In genomic region chr5:125890387-125890955, GRCh38 we compare ENCODE assay signal across 20 cellular contexts.
A peak's percentile ranks its signal among the peaks of the same experiment; 100 is the strongest.
DNase-seq lines count a peak whose midpoint lies in the region; ATAC-seq, FAIRE-seq and TF ChIP-seq lines count a peak whose summit lies in the region.
"Had no signal": no experiment of that assay in that cellular context is flagged by ENCODE, and none has a peak within 500 bp of the region (broad histone marks: within the 10 kb centered on the region; RNA-seq: fewer than 3 reads in every experiment).

No MANE protein-coding gene starts in this region.

- no peaks in the 10 kb centered on the region for H3K36me3 ChIP-seq in bronchial epithelial cell (ENCODE audit: control insufficient read depth, insufficient read depth, low read length)
- H3K36me3 ChIP-seq in HAP-1 (replicated peaks): no peaks in the 10 kb centered on the region
- H3K36me3 ChIP-seq: Peyer's patch, SJCRH30 had no signal

- in situ Hi-C loops in HAP-1 (cut with MboI; ENCODE audit: low sequenced_read_pairs): no loop called here

- no peak for ATAC-seq in GM19397 (IDR thresholded peaks at IDR 0.05; ENCODE audit: unreplicated experiment)
- no peak for ATAC-seq in GM21737 (IDR thresholded peaks at IDR 0.05; ENCODE audit: unreplicated experiment)

- DNase-seq in EL: peak; percentile 4
- DNase-seq in NCI-H226: peak; percentile 94
- peak; percentile 70 for DNase-seq in bronchial epithelial cell (ENCODE audit: low read depth)
- peak; percentile 96 for DNase-seq in fibroblast of the aortic adventitia (ENCODE audit: low read depth)
- DNase-seq in HAP-1 (ENCODE audit: low spot score in 2 of 2): no peak
- no peak for DNase-seq in islet precursor cell
- DNase-seq: ACHN, AML-193, DMS 273 treated with DMSO at 0.1 percent for 48 hours, KG1, NCI-H1092, NCI-H146, NCI-H2081, NCI-H510A treated with DMSO at 0.1 percent for 48 hours, Peyer's patch, SJCRH30 had no signal

- H3K4me1 ChIP-seq in HAP-1: no peaks in the 10 kb centered on the region
- H3K4me1 ChIP-seq: Peyer's patch, SJCRH30 had no signal

- H3K9me3 ChIP-seq in HAP-1: no peaks in the 10 kb centered on the region
- H3K9me3 ChIP-seq: Peyer's patch, SJCRH30 had no signal

- H3K4me3 ChIP-seq in bronchial epithelial cell (ENCODE audit: low read depth, low read length) (no peak overlapping the region), fibroblast of the aortic adventitia (ENCODE audit: low read depth, low read length) (no peak overlapping the region), HAP-1 (no peak overlapping the region)
- H3K4me3 ChIP-seq: Peyer's patch, SJCRH30 had no signal

- TF ChIP-seq CTCF in bronchial epithelial cell (IDR thresholded peaks at IDR 0.05; ENCODE audit: insufficient read depth, low read length, severe bottlenecking) (no peak), fibroblast of the aortic adventitia (IDR thresholded peaks at IDR 0.05; ENCODE audit: insufficient read depth, low read length) (no peak)

- H3K27me3 ChIP-seq in bronchial epithelial cell (ENCODE audit: control insufficient read depth, insufficient read depth, low read length): no peaks in the 10 kb centered on the region
- H3K27me3 ChIP-seq in HAP-1 (ENCODE audit: low read depth): no peaks in the 10 kb centered on the region
- H3K27me3 ChIP-seq: Peyer's patch, SJCRH30 had no signal

- no peak for FAIRE-seq in bronchial epithelial cell (lab: Jason Lieb, UNC)
- FAIRE-seq: GM12892, H54 had no signal

Comparison
In these comparisons a context has a peak if more than half of its experiments do, and no peak if none do; other contexts are left out.
1. DNase-seq: peak in EL (single experiment), NCI-H226 (single experiment), bronchial epithelial cell (single experiment) and fibroblast of the aortic adventitia (single experiment); none in HAP-1 (0 of 2) and islet precursor cell (single experiment).